Comparison of ENCODE assay signal across 8 cellular contexts in genomic region chr20:45052698-45053440, GRCh38. TPM values are rescaled to one million over a fixed set of nuclear protein-coding genes. Genes with fewer than 3 reads are reported as not detected.
DNase-seq lines count a peak whose midpoint lies in the region; ATAC-seq, FAIRE-seq and TF ChIP-seq lines count a peak whose summit lies in the region.
"Had no signal": no experiment of that assay in that cellular context is flagged by ENCODE, and none has a peak within 500 bp of the region (broad histone marks: within the 10 kb centered on the region; RNA-seq: fewer than 3 reads in every experiment).

No MANE protein-coding gene starts in this region.

- no peak for TF ChIP-seq CTCF in GM13977 (IDR thresholded peaks at IDR 0.05; ENCODE audit: extremely low read depth, insufficient read depth, missing control alignments)

- peak overlapping the region; percentile 48 for H3K27ac Mint-ChIP-seq in activated naive CD8-positive, alpha-beta T cell

- H3K36me3 Mint-ChIP-seq in activated naive CD8-positive, alpha-beta T cell, result peaks cover 5% of the 10 kb centered on the region

- peak overlapping the region; percentile 42 for H3K4me3 Mint-ChIP-seq in activated naive CD8-positive, alpha-beta T cell

- H3K27ac ChIP-seq in mesodermal cell (ENCODE audit: low read depth, low read length, severe bottlenecking), result peak overlapping the region; percentile 79

- no peaks in the 10 kb centered on the region for H3K27me3 ChIP-seq in H7 (ENCODE audit: control insufficient read depth, insufficient read depth, low read length)

- H3K4me1 Mint-ChIP-seq in activated naive CD8-positive, alpha-beta T cell (ENCODE audit: low read depth), result peaks cover 87% of the 10 kb centered on the region

- H3K4me1 ChIP-seq in mesodermal cell (ENCODE audit: control insufficient read depth, insufficient read depth, low read length, poor library complexity, severe bottlenecking), result peaks cover 27% of the 10 kb centered on the region

- H3K36me3 ChIP-seq in mesodermal cell (ENCODE audit: control insufficient read depth, insufficient read depth, low read length) (peaks cover 29% of the 10 kb centered on the region), H7 (replicated peaks; ENCODE audit: control insufficient read depth, insufficient read depth, low read length) (peaks cover 2% of the 10 kb centered on the region; the same call in 1 of the 2 replicates)

- no peaks in the 10 kb centered on the region for H3K9me3 ChIP-seq in mesodermal cell (ENCODE audit: control insufficient read depth, low read length)

- H3K27me3 Mint-ChIP-seq in activated naive CD8-positive, alpha-beta T cell, result no peaks in the 10 kb centered on the region

- H3K4me3 ChIP-seq in mesodermal cell (ENCODE audit: extremely low read depth, insufficient read depth, low read length, poor library complexity, severe bottlenecking) (no peak overlapping the region), H7 (ENCODE audit: insufficient read depth, low read depth, low read length) (no peak overlapping the region)

- ATAC-seq in HG03442 (IDR thresholded peaks at IDR 0.05; ENCODE audit: unreplicated experiment), result peak; percentile 62

- in situ Hi-C loops in GM13977 (cut with MboI; ENCODE audit: low pct_unique_long_range_greater_than_20kb, low sequenced_read_pairs, unreplicated experiment), result no loop called here

- peak; percentile 61 for FAIRE-seq in GM18507 (lab: Jason Lieb, UNC)

- H3K9me3 Mint-ChIP-seq in activated naive CD8-positive, alpha-beta T cell (ENCODE audit: low read depth), result no peaks in the 10 kb centered on the region

- DNase-seq in GM18507 (ENCODE audit: extremely low spot score, insufficient read length, low read depth), result no peak
- DNase-seq in H7, result no peak
- DNase-seq in GM13977 (ENCODE audit: low spot score), result no peak
- DNase-seq in effector CD8-positive, alpha-beta T cell (lab: John Stamatoyannopoulos, UW), result no peak

- WGBS in mesodermal cell (ENCODE audit: insufficient coverage in 2 of 2), 2 experiments, result 78 to 88% methylated on average over 5 to 6 of the region's 8 CpGs

RNA-seq across cellular contexts. Expression of gene KCNS1, which starts 48.1 kb away (rescaled TPM):
- 8.1 TPM for polyA plus RNA-seq in mesodermal cell (2013, experiment 1 of 2)
- polyA plus RNA-seq in mesodermal cell (2013, experiment 2 of 2), result 8.5 TPM
- total RNA-seq in H7 (2014; rRNA removed; shearing (Covaris generic)), result 0.18 and 0.59 TPM in 2 replicates
- total RNA-seq: mononuclear cell had no signal
